ENCODE assay signal across 20 cellular contexts in genomic region chr22:18064636-18065035, GRCh38.
"Had no signal": no experiment of that assay in that cellular context is flagged by ENCODE, and none has a peak within 500 bp of the region (broad histone marks: within the 10 kb centered on the region; RNA-seq: fewer than 3 reads in every experiment).

No MANE protein-coding gene starts in this region.

- DNase-seq: activated CD4-positive, alpha-beta T cell treated with anti-CD3 and anti-CD28 coated beads, Interleukin-2, amount 10 ng/mL, durations not matched to agents 24 days and 14 days; activated CD8-positive, alpha-beta T cell treated with anti-CD3 and anti-CD28 coated beads, Interleukin-2, amount 10 ng/mL, durations not matched to agents 7 days and 5 days; activated naive CD4-positive, alpha-beta T cell treated with anti-CD3 and anti-CD28 coated beads for 36 hours; activated naive CD8-positive, alpha-beta T cell treated with anti-CD3 and anti-CD28 coated beads, Interleukin-2, amount 50 U/mL, for 24 hours; activated T-cell treated with anti-CD3 and anti-CD28 coated beads, Interleukin-2, amount 50 U/mL, for 24 hours; anterior cingulate cortex; brain microvascular endothelial cell; cortex of kidney; immature natural killer cell; kidney glomerular epithelial cell; left ventricle myocardium superior; stimulated activated CD4-positive, alpha-beta T cell treated with anti-CD3 and anti-CD28 coated beads, Interleukin-4, amount 100 ng/mL, for 24 hours; stimulated activated naive CD4-positive, alpha-beta T cell had no signal

- H3K36me3 Mint-ChIP-seq: immature natural killer cell, neural progenitor cell had no signal

- H3K4me3 Mint-ChIP-seq: activated CD4-positive, alpha-beta T cell treated with anti-CD3 and anti-CD28 coated beads, Interleukin-2, amount 10 ng/mL, durations not matched to agents 24 days and 14 days; activated CD8-positive, alpha-beta T cell treated with anti-CD3 and anti-CD28 coated beads, Interleukin-2, amount 10 ng/mL, durations not matched to agents 7 days and 5 days; activated naive CD4-positive, alpha-beta T cell treated with anti-CD3 and anti-CD28 coated beads for 36 hours; activated naive CD8-positive, alpha-beta T cell treated with anti-CD3 and anti-CD28 coated beads, Interleukin-2, amount 50 U/mL, for 24 hours; activated T-cell treated with anti-CD3 and anti-CD28 coated beads, Interleukin-2, amount 50 U/mL, for 24 hours; immature natural killer cell; neural progenitor cell had no signal

- H3K4me1 Mint-ChIP-seq: activated CD4-positive, alpha-beta T cell treated with anti-CD3 and anti-CD28 coated beads, Interleukin-2, amount 10 ng/mL, durations not matched to agents 24 days and 14 days; immature natural killer cell had no signal

- H3K4me3 ChIP-seq: esophagus muscularis mucosa, neural progenitor cell, smooth muscle cell, thyroid gland had no signal

- H3K27ac Mint-ChIP-seq: activated CD4-positive, alpha-beta T cell treated with anti-CD3 and anti-CD28 coated beads, Interleukin-2, amount 10 ng/mL, durations not matched to agents 24 days and 14 days; activated CD8-positive, alpha-beta T cell treated with anti-CD3 and anti-CD28 coated beads, Interleukin-2, amount 10 ng/mL, durations not matched to agents 7 days and 5 days; activated naive CD4-positive, alpha-beta T cell treated with anti-CD3 and anti-CD28 coated beads for 36 hours; activated naive CD8-positive, alpha-beta T cell treated with anti-CD3 and anti-CD28 coated beads, Interleukin-2, amount 50 U/mL, for 24 hours; activated T-cell treated with anti-CD3 and anti-CD28 coated beads, Interleukin-2, amount 50 U/mL, for 24 hours; activated T-helper 2 cell treated with anti-CD3 and anti-CD28 coated beads, Interferon-gamma antibody, Interleukin-2, Interleukin-4, amounts not matched to agents 10 μg/mL and 5 μg/mL and 100 μg/mL, durations not matched to agents 14 hours and 24 hours and 36 hours; neural progenitor cell had no signal

- H3K27me3 ChIP-seq: neural progenitor cell, thyroid gland had no signal

- ATAC-seq: activated CD8-positive, alpha-beta T cell treated with anti-CD3 and anti-CD28 coated beads, Interleukin-2, amount 10 ng/mL, durations not matched to agents 7 days and 5 days; activated naive CD8-positive, alpha-beta T cell treated with anti-CD3 and anti-CD28 coated beads, Interleukin-2, amount 50 U/mL, for 24 hours; left ventricle myocardium superior; sciatic nerve had no signal

- H3K27ac ChIP-seq: brain microvascular endothelial cell, neural progenitor cell, thyroid gland had no signal

- H3K4me1 ChIP-seq: neural progenitor cell had no signal

- H3K36me3 ChIP-seq: brain microvascular endothelial cell, esophagus muscularis mucosa, neural progenitor cell, thyroid gland had no signal

- H3K4me2 ChIP-seq: neural progenitor cell, smooth muscle cell had no signal

- H3K9ac ChIP-seq: neural progenitor cell had no signal

- FAIRE-seq: urothelium cell line had no signal

- H3K9me3 Mint-ChIP-seq: activated CD4-positive, alpha-beta T cell treated with anti-CD3 and anti-CD28 coated beads, Interleukin-2, amount 10 ng/mL, durations not matched to agents 24 days and 14 days; activated naive CD4-positive, alpha-beta T cell treated with anti-CD3 and anti-CD28 coated beads for 36 hours; activated naive CD8-positive, alpha-beta T cell treated with anti-CD3 and anti-CD28 coated beads, Interleukin-2, amount 50 U/mL, for 24 hours; activated T-cell treated with anti-CD3 and anti-CD28 coated beads, Interleukin-2, amount 50 U/mL, for 24 hours; activated T-helper 2 cell treated with anti-CD3 and anti-CD28 coated beads, Interferon-gamma antibody, Interleukin-2, Interleukin-4, amounts not matched to agents 10 μg/mL and 5 μg/mL and 100 μg/mL, durations not matched to agents 14 hours and 24 hours and 36 hours; immature natural killer cell; neural progenitor cell had no signal

- H3K9me3 ChIP-seq: esophagus muscularis mucosa, thyroid gland had no signal
